In genomic region chr17:3827124-3827773, GRCh38 we compare ENCODE assay signal across 8 cellular contexts. TPM values are rescaled to one million over a fixed set of nuclear protein-coding genes. Genes with fewer than 3 reads are reported as not detected.
DNase-seq lines count a peak whose midpoint lies in the region; ATAC-seq lines count a peak whose summit lies in the region.

No MANE protein-coding gene starts in this region.

- DNase-seq in NCI-H146 (lab: John Stamatoyannopoulos, UW) (peak; percentile 53), NCI-H146 treated with DMSO at 0.1 percent for 48 hours (lab: John Stamatoyannopoulos, UW; ENCODE audit: unreplicated experiment) (no peak), MV-4-11 (lab: John Stamatoyannopoulos, UW) (peak; percentile 47), dedifferentiated amniotic fluid mesenchymal stem cell (ENCODE audit: extremely low spot score) (no peak)
- peak; percentile 65 to 66 for DNase-seq in activated CD4-positive, alpha-beta T cell treated with anti-CD3 and anti-CD28 coated beads, Interleukin-2, amount 50 U/mL, for 4 hours
- peak; percentile 22 to 64 (median 50) for DNase-seq in effector memory CD4-positive, alpha-beta T cell
- peak; percentile 54 to 88 (median 72) for DNase-seq in naive thymus-derived CD8-positive, alpha-beta T cell
- DNase-seq in stimulated activated naive B cell treated with anti-CD40 and anti-IgM and Interleukin-4, amounts not matched to agents 10 μg/mL and 1 μg/mL and 100 μg/mL, for 72 hours, result peak; percentile 35

- peaks cover 0 to 11% (median 2%) of the 10 kb centered on the region in 4 donors for H3K4me1 Mint-ChIP-seq in naive thymus-derived CD8-positive, alpha-beta T cell
- peaks cover 0 to 3% of the 10 kb centered on the region in 2 donors for H3K4me1 Mint-ChIP-seq in stimulated activated naive B cell treated with anti-CD40 and anti-IgM and Interleukin-4, amounts not matched to agents 10 μg/mL and 1 μg/mL and 100 μg/mL, for 72 hours

- peaks cover 3 to 73% (median 11%) of the 10 kb centered on the region in 3 donors for H3K36me3 Mint-ChIP-seq in naive thymus-derived CD8-positive, alpha-beta T cell
- H3K36me3 Mint-ChIP-seq in stimulated activated naive B cell treated with anti-CD40 and anti-IgM and Interleukin-4, amounts not matched to agents 10 μg/mL and 1 μg/mL and 100 μg/mL, for 72 hours, result peaks cover 27 to 48% of the 10 kb centered on the region in 2 donors

- peak overlapping the region in 2 of 10 donors; percentile 24 to 63 for H3K27ac Mint-ChIP-seq in naive thymus-derived CD8-positive, alpha-beta T cell
- H3K27ac Mint-ChIP-seq in stimulated activated naive B cell treated with anti-CD40 and anti-IgM and Interleukin-4, amounts not matched to agents 10 μg/mL and 1 μg/mL and 100 μg/mL, for 72 hours, result no peak overlapping the region

- H3K36me3 ChIP-seq in effector memory CD4-positive, alpha-beta T cell (ENCODE audit: control insufficient read depth, insufficient read depth, low read length), result peaks cover 58% of the 10 kb centered on the region

- H3K4me3 Mint-ChIP-seq in naive thymus-derived CD8-positive, alpha-beta T cell, result no peak overlapping the region
- no peak overlapping the region for H3K4me3 Mint-ChIP-seq in stimulated activated naive B cell treated with anti-CD40 and anti-IgM and Interleukin-4, amounts not matched to agents 10 μg/mL and 1 μg/mL and 100 μg/mL, for 72 hours

- ATAC-seq in naive thymus-derived CD8-positive, alpha-beta T cell, result peak in 1 of 2 donors; percentile 65
- no peak for ATAC-seq in stimulated activated naive B cell treated with anti-CD40 and anti-IgM and Interleukin-4, amounts not matched to agents 10 μg/mL and 1 μg/mL and 100 μg/mL, for 72 hours (replicated peaks)

- no peaks in the 10 kb centered on the region for H3K27me3 Mint-ChIP-seq in naive thymus-derived CD8-positive, alpha-beta T cell
- H3K27me3 Mint-ChIP-seq in stimulated activated naive B cell treated with anti-CD40 and anti-IgM and Interleukin-4, amounts not matched to agents 10 μg/mL and 1 μg/mL and 100 μg/mL, for 72 hours, result no peaks in the 10 kb centered on the region

- H3K27me3 ChIP-seq in effector memory CD4-positive, alpha-beta T cell (replicated peaks; ENCODE audit: control insufficient read depth, insufficient read depth, low read length, poor library complexity, severe bottlenecking), result no peaks in the 10 kb centered on the region

- H3K9me3 Mint-ChIP-seq in naive thymus-derived CD8-positive, alpha-beta T cell, result no peaks in the 10 kb centered on the region
- H3K9me3 Mint-ChIP-seq in stimulated activated naive B cell treated with anti-CD40 and anti-IgM and Interleukin-4, amounts not matched to agents 10 μg/mL and 1 μg/mL and 100 μg/mL, for 72 hours, result no peaks in the 10 kb centered on the region

- no peak overlapping the region for H3K4me3 ChIP-seq in effector memory CD4-positive, alpha-beta T cell (ENCODE audit: insufficient read depth, low read depth, low read length, poor library complexity, severe bottlenecking)

- no peak overlapping the region for H3K27ac ChIP-seq in effector memory CD4-positive, alpha-beta T cell (ENCODE audit: insufficient read depth, low read length, poor library complexity, severe bottlenecking)

- POLR2A ChIA-PET in naive thymus-derived CD8-positive, alpha-beta T cell (lab: Charles Lee), result interaction anchor here (4.1 kb wide), 1 partner anchor 90 kb away, joined by 23 read pairs; no protein-coding TSS in a partner anchor

- H3K4me1 ChIP-seq in effector memory CD4-positive, alpha-beta T cell (ENCODE audit: control insufficient read depth, insufficient read depth, low read length, poor library complexity, severe bottlenecking), result no peaks in the 10 kb centered on the region

- H3K9me3 ChIP-seq in effector memory CD4-positive, alpha-beta T cell (ENCODE audit: control insufficient read depth, low read length), result no peaks in the 10 kb centered on the region

RNA-seq across cellular contexts. Expression of gene NCBP3, which starts 18.8 kb away (rescaled TPM):
- total RNA-seq in naive thymus-derived CD8-positive, alpha-beta T cell, result 10 to 100 TPM; 51.1 to 52.0 TPM
- polyA plus RNA-seq in naive thymus-derived CD8-positive, alpha-beta T cell, result 10 to 100 TPM in 1 of 3 donors, 1 to 10 TPM in 2; 9.3 to 15.5 (median 9.3) TPM

RNA-seq across cellular contexts. Expression of gene ITGAE, which starts 26.3 kb away (rescaled TPM):
- total RNA-seq in naive thymus-derived CD8-positive, alpha-beta T cell, result 10 to 100 TPM; 24.5 to 26.8 TPM
- 10 to 100 TPM; 52.7 to 58.1 (median 55.6) TPM for polyA plus RNA-seq in naive thymus-derived CD8-positive, alpha-beta T cell

Comparison
In these comparisons a context has a peak if more than half of its experiments do, and no peak if none do; other contexts are left out.
1. DNase-seq: peak in NCI-H146 (single experiment), MV-4-11 (single experiment), activated CD4-positive, alpha-beta T cell treated with anti-CD3 and anti-CD28 coated beads, Interleukin-2, amount 50 U/mL, for 4 hours (2 of 2), effector memory CD4-positive, alpha-beta T cell (3 of 3), naive thymus-derived CD8-positive, alpha-beta T cell (10 of 10) and stimulated activated naive B cell treated with anti-CD40 and anti-IgM and Interleukin-4, amounts not matched to agents 10 μg/mL and 1 μg/mL and 100 μg/mL, for 72 hours (single experiment); none in NCI-H146 treated with DMSO at 0.1 percent for 48 hours (single experiment) and dedifferentiated amniotic fluid mesenchymal stem cell (single experiment).